Comparison of ENCODE assay signal across 21 cellular contexts in the genomic region with DNA sequence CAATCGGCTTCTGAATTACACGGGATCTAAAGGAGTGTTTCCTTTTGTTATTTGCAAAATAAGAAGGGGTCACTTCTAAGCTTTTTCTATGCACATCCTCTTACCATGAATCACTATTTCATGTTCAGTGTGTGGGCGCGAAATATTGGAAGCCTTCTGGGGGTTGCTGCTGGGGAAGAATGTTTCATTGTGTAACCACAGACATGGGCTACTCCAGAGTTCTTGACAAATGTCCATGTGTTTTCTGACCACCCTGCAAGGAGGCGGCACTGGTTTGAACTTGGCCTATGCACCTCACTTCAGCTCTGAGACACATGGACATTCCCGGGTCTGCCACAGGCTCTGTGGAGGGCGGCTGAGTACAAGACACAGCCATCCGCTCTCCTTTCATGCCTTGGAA.
DNase-seq lines count a peak whose midpoint lies in the region; ATAC-seq and TF ChIP-seq lines count a peak whose summit lies in the region.
"Had no signal": no experiment of that assay in that cellular context is flagged by ENCODE, and none has a peak within 500 bp of the region (broad histone marks: within the 10 kb centered on the region; RNA-seq: fewer than 3 reads in every experiment).

No MANE protein-coding gene starts in this region.

- TF ChIP-seq CTCF in BJ (IDR thresholded peaks at IDR 0.05; ENCODE audit: insufficient read depth, low read depth, low read length) (no peak), choroid plexus epithelial cell (conservative IDR thresholded peaks at IDR 0.05; ENCODE audit: low read depth, low read length) (no peak), natural killer cell (IDR thresholded peaks at IDR 0.05) (no peak), upper lobe of left lung (IDR thresholded peaks at IDR 0.05) (no peak)

- no peak overlapping the region for H3K27ac Mint-ChIP-seq in activated T-cell treated with anti-CD3 and anti-CD28 coated beads, Interleukin-2, amount 50 U/mL, for 72 hours
- no peak overlapping the region for H3K27ac Mint-ChIP-seq in natural killer cell
- H3K27ac Mint-ChIP-seq: activated CD8-positive, alpha-beta T cell treated with anti-CD3 and anti-CD28 coated beads, Interleukin-2, amount 10 ng/mL, durations not matched to agents 7 days and 5 days; activated naive CD8-positive, alpha-beta T cell treated with anti-CD3 and anti-CD28 coated beads for 36 hours; effector memory CD8-positive, alpha-beta T cell had no signal

- H3K9me3 ChIP-seq in upper lobe of left lung, result no peaks in the 10 kb centered on the region
- H3K9me3 ChIP-seq: pancreas, stomach had no signal

- H3K36me3 ChIP-seq in BJ (ENCODE audit: control insufficient read depth, insufficient read depth, low read length), result no peaks in the 10 kb centered on the region
- no peaks in the 10 kb centered on the region for H3K36me3 ChIP-seq in upper lobe of left lung
- H3K36me3 ChIP-seq: pancreas, stomach had no signal

- no peak for TF ChIP-seq EP300 in upper lobe of left lung (IDR thresholded peaks at IDR 0.05)

- no peaks in the 10 kb centered on the region for H3K4me1 Mint-ChIP-seq in activated T-cell treated with anti-CD3 and anti-CD28 coated beads, Interleukin-2, amount 50 U/mL, for 72 hours (ENCODE audit: low read depth)
- no peaks in the 10 kb centered on the region for H3K4me1 Mint-ChIP-seq in natural killer cell
- H3K4me1 Mint-ChIP-seq: activated naive CD8-positive, alpha-beta T cell treated with anti-CD3 and anti-CD28 coated beads for 36 hours had no signal

- no peaks in the 10 kb centered on the region for H3K27me3 ChIP-seq in BJ (ENCODE audit: control insufficient read depth, insufficient read depth, low read length)
- no peaks in the 10 kb centered on the region for H3K27me3 ChIP-seq in upper lobe of left lung
- H3K27me3 ChIP-seq: pancreas, stomach had no signal

- H3K4me3 Mint-ChIP-seq in activated T-cell treated with anti-CD3 and anti-CD28 coated beads, Interleukin-2, amount 50 U/mL, for 72 hours, result no peak overlapping the region
- no peak overlapping the region for H3K4me3 Mint-ChIP-seq in natural killer cell
- H3K4me3 Mint-ChIP-seq: activated CD8-positive, alpha-beta T cell treated with anti-CD3 and anti-CD28 coated beads, Interleukin-2, amount 10 ng/mL, durations not matched to agents 7 days and 5 days; activated naive CD8-positive, alpha-beta T cell treated with anti-CD3 and anti-CD28 coated beads for 36 hours; effector memory CD8-positive, alpha-beta T cell had no signal

- no peaks in the 10 kb centered on the region for H3K4me1 ChIP-seq in upper lobe of left lung
- H3K4me1 ChIP-seq: pancreas, stomach had no signal

- intact Hi-C loops in natural killer cell (cut with micrococcal nuclease), result no loop called here

- H3K9me3 Mint-ChIP-seq in activated T-cell treated with anti-CD3 and anti-CD28 coated beads, Interleukin-2, amount 50 U/mL, for 72 hours, result no peaks in the 10 kb centered on the region
- no peaks in the 10 kb centered on the region for H3K9me3 Mint-ChIP-seq in natural killer cell
- H3K9me3 Mint-ChIP-seq: activated naive CD8-positive, alpha-beta T cell treated with anti-CD3 and anti-CD28 coated beads for 36 hours; effector memory CD8-positive, alpha-beta T cell had no signal

- no peak for TF ChIP-seq POLR2A in upper lobe of left lung (IDR thresholded peaks at IDR 0.05)

- ATAC-seq in activated T-cell treated with anti-CD3 and anti-CD28 coated beads, Interleukin-2, amount 50 U/mL, for 72 hours (replicated peaks in 1 of 2), result no peak
- no peak for ATAC-seq in natural killer cell
- ATAC-seq in upper lobe of left lung (ENCODE audit: low FRiP score in 2 of 2), result no peak
- ATAC-seq: activated CD8-positive, alpha-beta T cell treated with anti-CD3 and anti-CD28 coated beads, Interleukin-2, amount 10 ng/mL, durations not matched to agents 7 days and 5 days; effector memory CD8-positive, alpha-beta T cell had no signal

- WGBS in upper lobe of left lung, 2 donors, result 88 to 95% methylated on average over 8 of the region's 8 CpGs

- no peaks in the 10 kb centered on the region for H3K36me3 Mint-ChIP-seq in activated T-cell treated with anti-CD3 and anti-CD28 coated beads, Interleukin-2, amount 50 U/mL, for 72 hours (ENCODE audit: insufficient read depth in 2 of 2)
- H3K36me3 Mint-ChIP-seq in natural killer cell, result no peaks in the 10 kb centered on the region
- H3K36me3 Mint-ChIP-seq: activated naive CD8-positive, alpha-beta T cell treated with anti-CD3 and anti-CD28 coated beads for 36 hours had no signal

- CTCF ChIA-PET in BJ (lab: Yijun Ruan, JAX), result interaction anchor here (1.1 to 1.4 kb wide), 4 partner anchors 9 to 21 kb away, joined by 3 to 8 read pairs (median 4); no protein-coding TSS in a partner anchor

- no peaks in the 10 kb centered on the region for H3K27me3 Mint-ChIP-seq in activated T-cell treated with anti-CD3 and anti-CD28 coated beads, Interleukin-2, amount 50 U/mL, for 72 hours (ENCODE audit: low read depth)
- no peaks in the 10 kb centered on the region for H3K27me3 Mint-ChIP-seq in natural killer cell (ENCODE audit: low read depth in 2 of 2)
- H3K27me3 Mint-ChIP-seq: activated naive CD8-positive, alpha-beta T cell treated with anti-CD3 and anti-CD28 coated beads for 36 hours had no signal

- H3K4me3 ChIP-seq in BJ (ENCODE audit: low read depth, low read length) (no peak overlapping the region), choroid plexus epithelial cell (ENCODE audit: low read depth, low read length) (no peak overlapping the region), upper lobe of left lung (no peak overlapping the region)
- H3K4me3 ChIP-seq: pancreas, stomach had no signal

- no peak overlapping the region for H3K27ac ChIP-seq in upper lobe of left lung
- H3K27ac ChIP-seq: pancreas, stomach had no signal

- POLR2A ChIA-PET in BJ (lab: Charles Lee), result interaction anchor here (0.6 to 1.3 kb wide), 2 partner anchors 9 to 29 kb away, joined by 3 read pairs; no protein-coding TSS in a partner anchor

- peak; percentile 31 for DNase-seq in BJ (ENCODE audit: low read depth)
- peak; percentile 37 for DNase-seq in LHCN-M2 (ENCODE audit: low read depth)
- peak; percentile 7 for DNase-seq in choroid plexus epithelial cell (ENCODE audit: low read depth)
- DNase-seq in non-pigmented ciliary epithelial cell (ENCODE audit: low read depth), result peak; percentile 6
- no peak for DNase-seq in activated T-cell treated with anti-CD3 and anti-CD28 coated beads, Interleukin-2, amount 50 U/mL, for 72 hours
- no peak for DNase-seq in natural killer cell
- no peak for DNase-seq in upper lobe of left lung
- no peak for DNase-seq in nucleus accumbens (lab: John Stamatoyannopoulos, UW)
- DNase-seq: activated CD8-positive, alpha-beta T cell treated with anti-CD3 and anti-CD28 coated beads, Interleukin-2, amount 10 ng/mL, durations not matched to agents 7 days and 5 days; activated naive CD8-positive, alpha-beta T cell treated with anti-CD3 and anti-CD28 coated beads for 36 hours; activated T-cell treated with anti-CD3 and anti-CD28 coated beads, Interleukin-2, amount 50 U/mL, for 48 hours; AML-193; central memory CD4-positive, alpha-beta T cell; effector memory CD8-positive, alpha-beta T cell; GDM1; KG1; NCI-H2107; NCI-H524; pancreas; SHP77 treated with DMSO at 0.1 percent for 48 hours; stomach had no signal

Comparison
In these comparisons a context has a peak if more than half of its experiments do, and no peak if none do; other contexts are left out.
1. DNase-seq: peak in BJ (single experiment), LHCN-M2 (single experiment), choroid plexus epithelial cell (single experiment) and non-pigmented ciliary epithelial cell (single experiment); none in activated T-cell treated with anti-CD3 and anti-CD28 coated beads, Interleukin-2, amount 50 U/mL, for 72 hours (0 of 2), natural killer cell (single experiment), upper lobe of left lung (0 of 2) and nucleus accumbens (0 of 56).